Comparison of ENCODE assay signal across 1 cellular context in genomic region chr1:62013264-62013663, GRCh38.
TF ChIP-seq lines count a peak whose summit lies in the region.

No MANE protein-coding gene starts in this region.

TF ChIP-seq in GM23338, 12 proteins besides CTCF, POLR2A, EP300 and RAD21 (continued from another document):
- TF ChIP-seq ZNF462 (CRISPR knock-in tag; IDR thresholded peaks at IDR 0.05) (no peak), REST (IDR thresholded peaks at IDR 0.05; ENCODE audit: unreplicated experiment) (no peak), POLR2AphosphoS5 (IDR thresholded peaks at IDR 0.05; ENCODE audit: low read depth) (no peak), CREB1 (CRISPR knock-in tag; IDR thresholded peaks at IDR 0.05; ENCODE audit: low read depth) (no peak), EZH2phosphoT487 (IDR thresholded peaks at IDR 0.05; ENCODE audit: unreplicated experiment) (no peak), JUNB (IDR thresholded peaks at IDR 0.05; ENCODE audit: unreplicated experiment) (no peak), ZNF114 (CRISPR knock-in tag; IDR thresholded peaks at IDR 0.05) (no peak)
